Comparison of ENCODE assay signal across 8 cellular contexts in the genomic region with DNA sequence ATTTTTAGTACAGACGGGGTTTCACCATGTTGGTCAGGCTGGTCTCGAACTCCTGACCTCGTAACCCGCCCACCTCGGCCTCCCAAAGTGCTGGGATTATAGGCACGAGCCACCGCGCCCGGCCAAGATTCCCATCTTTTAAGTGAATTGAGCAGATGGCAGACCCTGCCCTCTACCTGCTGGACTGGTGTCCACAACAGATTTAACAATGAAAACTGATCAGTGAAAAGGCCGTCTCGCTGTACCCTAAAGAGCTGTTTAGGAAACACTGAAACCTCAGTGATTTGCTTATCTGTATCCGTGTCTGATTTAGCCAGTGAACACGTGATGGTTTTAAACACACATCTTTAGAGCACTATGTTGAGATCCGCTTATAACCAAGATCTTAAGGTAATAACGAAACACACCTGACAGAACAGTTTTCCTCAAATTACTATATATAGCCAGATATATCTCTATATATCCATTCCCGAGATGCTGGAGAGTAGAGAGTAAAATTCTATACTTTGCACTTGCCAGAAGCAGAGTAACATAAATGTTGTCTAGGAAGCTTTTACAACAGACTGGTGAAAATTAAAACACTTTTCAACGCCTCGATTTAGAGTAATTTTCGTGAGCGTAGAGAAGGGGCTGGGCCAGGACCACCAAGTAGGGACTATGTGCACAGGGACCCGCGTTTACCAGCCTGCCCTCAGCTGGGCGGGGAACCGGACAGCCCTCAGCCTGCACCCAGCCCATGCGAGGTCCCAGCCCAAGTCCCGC. TPM values are rescaled to one million over a fixed set of nuclear protein-coding genes. Genes with fewer than 3 reads are reported as not detected.
A peak's percentile ranks its signal among the peaks of the same experiment; 100 is the strongest.
DNase-seq lines count a peak whose midpoint lies in the region; ATAC-seq and TF ChIP-seq lines count a peak whose summit lies in the region.

No MANE protein-coding gene starts in this region.

- H3K36me3 Mint-ChIP-seq in activated naive CD8-positive, alpha-beta T cell treated with anti-CD3 and anti-CD28 coated beads for 36 hours, result peaks cover 10% of the 10 kb centered on the region

- H3K4me1 Mint-ChIP-seq in activated naive CD8-positive, alpha-beta T cell treated with anti-CD3 and anti-CD28 coated beads for 36 hours, result peaks cover 21% of the 10 kb centered on the region

- H3K27me3 Mint-ChIP-seq in activated naive CD8-positive, alpha-beta T cell treated with anti-CD3 and anti-CD28 coated beads for 36 hours, result no peaks in the 10 kb centered on the region

- H3K27ac ChIP-seq in BLaER1 (no peak overlapping the region), left ventricle myocardium inferior (replicated peaks) (peak overlapping the region; percentile 91), prostate gland (peak overlapping the region; percentile 89 to 92)

- peak overlapping the region; percentile 96 for H3K27ac Mint-ChIP-seq in activated naive CD8-positive, alpha-beta T cell treated with anti-CD3 and anti-CD28 coated beads for 36 hours

- H3K4me2 ChIP-seq in BLaER1, result peak overlapping the region; percentile 92

- ATAC-seq in GM18502 (IDR thresholded peaks at IDR 0.05; ENCODE audit: poor library complexity, unreplicated experiment), result peak; percentile 64
- peak; percentile 53 for ATAC-seq in HG02852 (IDR thresholded peaks at IDR 0.05; ENCODE audit: unreplicated experiment)

- 10% methylated on average over 26 of the region's 26 CpGs for WGBS in prostate gland

- no peaks in the 10 kb centered on the region for H3K27me3 ChIP-seq in BLaER1
- no peaks in the 10 kb centered on the region for H3K27me3 ChIP-seq in left ventricle myocardium inferior (ENCODE audit: low read depth)
- no peaks in the 10 kb centered on the region for H3K27me3 ChIP-seq in prostate gland (replicated peaks; ENCODE audit: insufficient read depth)

- intact Hi-C loops in left ventricle myocardium inferior (cut with micrococcal nuclease), result no loop called here
- intact Hi-C loops in prostate gland (cut with DNase I), result loop anchor here (10.0 kb wide), 1 partner anchor 158 kb away; no protein-coding TSS in a partner anchor

- TF ChIP-seq CTCF in left ventricle myocardium inferior (IDR thresholded peaks at IDR 0.05; ENCODE audit: borderline replicate concordance) (no peak), prostate gland (IDR thresholded peaks at IDR 0.05) (no peak)

- no peak for TF ChIP-seq POLR2A in prostate gland (IDR thresholded peaks at IDR 0.05)

- no peaks in the 10 kb centered on the region for H3K9me3 ChIP-seq in BLaER1
- no peaks in the 10 kb centered on the region for H3K9me3 ChIP-seq in left ventricle myocardium inferior (replicated peaks)
- no peaks in the 10 kb centered on the region for H3K9me3 ChIP-seq in prostate gland

- H3K4me1 ChIP-seq in BLaER1, result peaks cover 15% of the 10 kb centered on the region
- peaks cover 20% of the 10 kb centered on the region for H3K4me1 ChIP-seq in left ventricle myocardium inferior
- no peaks in the 10 kb centered on the region for H3K4me1 ChIP-seq in prostate gland (replicated peaks)

- DNase-seq in NCI-H2081 treated with DMSO at 0.1 percent for 48 hours (lab: John Stamatoyannopoulos, UW) (peak; percentile 33), left ventricle myocardium inferior (no peak), prostate gland (ENCODE audit: low spot score) (peak; percentile 68), T1000 (lab: John Stamatoyannopoulos, UW) (no peak)
- DNase-seq in activated naive CD8-positive, alpha-beta T cell treated with anti-CD3 and anti-CD28 coated beads for 36 hours, result no peak

- peak overlapping the region; percentile 83 for H3K4me3 ChIP-seq in BLaER1
- H3K4me3 ChIP-seq in left ventricle myocardium inferior, result peak overlapping the region; percentile 97
- H3K4me3 ChIP-seq in prostate gland, result peak overlapping the region; percentile 57 to 73

- no peaks in the 10 kb centered on the region for H3K9me3 Mint-ChIP-seq in activated naive CD8-positive, alpha-beta T cell treated with anti-CD3 and anti-CD28 coated beads for 36 hours

- H3K9ac ChIP-seq in BLaER1, result peak overlapping the region; percentile 75

- H3K4me3 Mint-ChIP-seq in activated naive CD8-positive, alpha-beta T cell treated with anti-CD3 and anti-CD28 coated beads for 36 hours, result peak overlapping the region; percentile 87

- H3K36me3 ChIP-seq in BLaER1 (no peaks in the 10 kb centered on the region), left ventricle myocardium inferior (no peaks in the 10 kb centered on the region), prostate gland (no peaks in the 10 kb centered on the region)

- no peaks in the 10 kb centered on the region for H4K20me1 ChIP-seq in BLaER1

RNA-seq across cellular contexts. Expression of gene FAM161A, which starts 0.6 kb away (rescaled TPM):
- total RNA-seq in activated naive CD8-positive, alpha-beta T cell treated with anti-CD3 and anti-CD28 coated beads for 36 hours, result 1 to 10 TPM; 6.0 to 7.0 TPM
- 1.2 TPM for total RNA-seq in left ventricle myocardium inferior
- 1 to 10 TPM; 1.8 to 5.0 TPM for total RNA-seq in prostate gland

RNA-seq across cellular contexts. Expression of gene CCT4, which starts 35.2 kb away (rescaled TPM):
- 100 to 1,000 TPM; 389 to 409 TPM for total RNA-seq in activated naive CD8-positive, alpha-beta T cell treated with anti-CD3 and anti-CD28 coated beads for 36 hours
- total RNA-seq in left ventricle myocardium inferior (92.7 TPM), prostate gland (10 to 100 TPM; 77.6 to 89.6 TPM)

RNA-seq across cellular contexts. Expression of gene COMMD1, which starts 52.2 kb away (rescaled TPM):
- 10 to 100 TPM; 29.1 to 31.8 TPM for total RNA-seq in activated naive CD8-positive, alpha-beta T cell treated with anti-CD3 and anti-CD28 coated beads for 36 hours
- total RNA-seq in left ventricle myocardium inferior (63.7 TPM), prostate gland (10 to 100 TPM; 41.9 to 63.9 TPM)

Comparison
In these comparisons a context has a peak if more than half of its experiments do, and no peak if none do; other contexts are left out.
1. DNase-seq: peak in NCI-H2081 treated with DMSO at 0.1 percent for 48 hours (single experiment) and prostate gland (single experiment); none in activated naive CD8-positive, alpha-beta T cell treated with anti-CD3 and anti-CD28 coated beads for 36 hours (single experiment), left ventricle myocardium inferior (single experiment) and T1000 (single experiment).
2. Peak in every context shown above with its lines, with median percentiles within 50 percentile points of each other: H3K4me3 ChIP-seq.